1 cellular context compared by ENCODE assay signal in the genomic region with DNA sequence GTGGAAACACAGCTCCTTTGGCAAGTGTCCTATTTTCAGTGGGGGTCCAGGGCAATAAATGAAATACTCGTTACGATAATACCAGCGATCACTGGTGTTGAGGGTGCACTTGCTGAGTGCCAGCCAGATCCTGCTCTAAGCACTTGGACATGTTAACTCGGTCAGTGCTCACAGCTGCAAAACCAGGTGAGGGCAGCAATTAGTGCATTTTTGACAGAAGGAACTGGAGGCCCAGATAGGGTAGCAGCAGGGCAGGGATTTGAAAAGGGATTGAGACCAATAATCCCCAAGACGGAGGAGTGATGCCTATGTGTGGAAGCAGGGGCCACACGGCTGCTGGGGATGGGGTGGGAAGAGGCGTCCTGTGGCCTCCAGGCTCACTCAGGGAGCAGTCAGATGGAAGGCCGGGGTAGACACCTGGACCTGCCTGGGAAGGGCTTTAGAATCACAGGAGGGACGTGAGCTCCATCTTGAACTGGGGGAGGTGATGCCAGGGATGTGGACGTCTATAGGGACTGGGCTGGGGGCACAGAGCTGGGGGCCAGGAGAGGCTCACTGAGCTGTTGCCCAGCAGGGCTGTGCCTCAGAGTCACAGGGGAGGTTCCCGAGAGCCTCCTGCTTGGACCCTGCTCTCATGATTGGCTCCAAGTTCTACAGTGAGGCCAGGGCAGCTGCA.
TF ChIP-seq lines count a peak whose summit lies in the region.

No MANE protein-coding gene starts in this region.

TF ChIP-seq in endothelial cell of umbilical vein, 7 proteins besides CTCF, POLR2A, EP300 and RAD21 (continued from another document):
- TF ChIP-seq MAX (IDR thresholded peaks at IDR 0.05; ENCODE audit: insufficient read depth, insufficient read length), result no peak
- no peak for TF ChIP-seq GATA2 (IDR thresholded peaks at IDR 0.05; ENCODE audit: insufficient read depth, insufficient read length, low read depth, low read length)
- no peak for TF ChIP-seq FOS (IDR thresholded peaks at IDR 0.05; ENCODE audit: borderline replicate concordance, insufficient read depth, low read length)
- TF ChIP-seq POLR2AphosphoS5 (IDR thresholded peaks at IDR 0.05; ENCODE audit: insufficient read depth, low read depth, low read length), result no peak
- TF ChIP-seq JUN (IDR thresholded peaks at IDR 0.05; ENCODE audit: borderline replicate concordance, insufficient read depth, insufficient read length, low read depth), result no peak
- TF ChIP-seq MYC (IDR thresholded peaks at IDR 0.05; ENCODE audit: low read depth, low read length), result no peak
